12 cellular contexts compared by ENCODE assay signal in the genomic region with DNA sequence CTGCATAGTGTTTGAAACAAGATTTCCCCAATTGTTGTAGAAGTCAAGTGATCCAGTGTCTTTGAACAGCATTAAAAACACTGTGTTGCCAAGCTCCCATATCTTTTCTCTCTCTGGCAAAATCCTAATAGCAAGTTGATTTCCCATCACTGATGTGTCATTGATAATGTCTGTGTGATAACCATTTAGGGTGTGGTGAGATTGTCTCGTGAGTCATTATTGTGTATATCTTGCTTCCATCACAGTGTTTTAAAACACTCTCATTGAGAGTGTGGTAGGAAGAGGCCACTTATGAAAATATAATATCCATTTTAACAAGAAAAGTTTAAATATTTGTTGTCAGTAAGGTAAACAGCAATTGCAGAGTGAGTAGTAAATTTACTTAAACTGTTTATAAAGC.
DNase-seq lines count a peak whose midpoint lies in the region; ATAC-seq and TF ChIP-seq lines count a peak whose summit lies in the region.
"Had no signal": no experiment of that assay in that cellular context is flagged by ENCODE, and none has a peak within 500 bp of the region (broad histone marks: within the 10 kb centered on the region; RNA-seq: fewer than 3 reads in every experiment).

No MANE protein-coding gene starts in this region.

- H3K9ac ChIP-seq in HCT116 (ENCODE audit: low read length): no peak overlapping the region

- H3K27ac ChIP-seq in HCT116 (ENCODE audit: low read depth, low read length): no peak overlapping the region
- H3K27ac ChIP-seq: pancreas had no signal

- H3K27me3 ChIP-seq in BJ (ENCODE audit: control insufficient read depth, insufficient read depth, low read length): no peaks in the 10 kb centered on the region
- H3K27me3 ChIP-seq in HCT116 (ENCODE audit: insufficient read depth, low read length): no peaks in the 10 kb centered on the region
- H3K27me3 ChIP-seq: pancreas, upper lobe of left lung had no signal

- peaks cover 6% of the 10 kb centered on the region for H3K9me3 Mint-ChIP-seq in activated naive CD8-positive, alpha-beta T cell treated with anti-CD3 and anti-CD28 coated beads, Interleukin-2, amount 50 U/mL, for 24 hours

- H4K20me1 ChIP-seq in HCT116 (ENCODE audit: insufficient read depth): no peaks in the 10 kb centered on the region

- CTCF ChIA-PET in BJ (lab: Yijun Ruan, JAX): interaction anchor here (1.7 to 1.9 kb wide), 2 partner anchors 11 to 18 kb away, joined by 5 to 6 read pairs; no protein-coding TSS in a partner anchor
- CTCF ChIA-PET in HCT116 (lab: Charles Lee): interaction anchor here (1.3 kb wide), 1 partner anchor 18 kb away, joined by 4 read pairs; no protein-coding TSS in a partner anchor

- H3K27me3 Mint-ChIP-seq in activated naive CD8-positive, alpha-beta T cell treated with anti-CD3 and anti-CD28 coated beads, Interleukin-2, amount 50 U/mL, for 24 hours: no peaks in the 10 kb centered on the region

- H3K79me2 ChIP-seq in HCT116 (ENCODE audit: insufficient read depth, low read length): no peaks in the 10 kb centered on the region

- RAD21 ChIA-PET in HCT116 (lab: Charles Lee; ENCODE audit: low non-redundant PET in 1 of 2, low total read pairs in 2 of 2, uncharacterized antibody in 2 of 2, unreplicated experiment in 2 of 2): no interaction called here

- POLR2A ChIA-PET in BJ (lab: Charles Lee) (interaction anchor here (0.6 kb wide), 1 partner anchor 122 kb away, joined by 10 read pairs; no protein-coding TSS in a partner anchor), HCT116 (lab: Charles Lee) (no interaction called here)

- no peak for TF ChIP-seq RAD21 in HCT116 (IDR thresholded peaks at IDR 0.05; ENCODE audit: low read depth)

- no peaks in the 10 kb centered on the region for H3K9me3 ChIP-seq in HCT116 (ENCODE audit: control insufficient read depth in 1 of 2, insufficient read depth in 1 of 2, low read depth in 1 of 2, low read length in 2 of 2)
- H3K9me3 ChIP-seq: pancreas, upper lobe of left lung had no signal

- H3K4me2 ChIP-seq in HCT116 (ENCODE audit: low read length): peak overlapping the region; percentile 34

- no peak overlapping the region for H2AFZ ChIP-seq in HCT116 (ENCODE audit: low read depth, low read length, poor library complexity, severe bottlenecking)

- ATAC-seq in HCT116 (peak; percentile 66), HG03469 (IDR thresholded peaks at IDR 0.05; ENCODE audit: unreplicated experiment) (no peak), HG02870 (IDR thresholded peaks at IDR 0.05; ENCODE audit: unreplicated experiment) (no peak)
- ATAC-seq in activated naive CD8-positive, alpha-beta T cell treated with anti-CD3 and anti-CD28 coated beads, Interleukin-2, amount 50 U/mL, for 24 hours: peak; percentile 78

- H3K4me3 ChIP-seq in BJ (ENCODE audit: low read depth, low read length) (no peak overlapping the region), HCT116 (replicated peaks in 1 of 2; ENCODE audit: low read depth in 1 of 2, low read length in 2 of 2) (no peak overlapping the region)
- H3K4me3 ChIP-seq: pancreas, upper lobe of left lung had no signal

- peak overlapping the region; percentile 52 for H3K27ac Mint-ChIP-seq in activated naive CD8-positive, alpha-beta T cell treated with anti-CD3 and anti-CD28 coated beads, Interleukin-2, amount 50 U/mL, for 24 hours

- peaks cover 8 to 20% of the 10 kb centered on the region in 2 experiments for H3K4me1 ChIP-seq in HCT116 (ENCODE audit: control insufficient read depth in 1 of 2, insufficient read depth in 2 of 2, low read length in 2 of 2)

- TF ChIP-seq CTCF in BJ (IDR thresholded peaks at IDR 0.05; ENCODE audit: insufficient read depth, low read depth, low read length) (no peak), HCT116 (IDR thresholded peaks at IDR 0.05 in 2 of 3, conservative IDR thresholded peaks at IDR 0.05 in 1 of 3; ENCODE audit: borderline replicate concordance in 1 of 3, insufficient read depth in 1 of 3, low read depth in 2 of 3, low read length in 2 of 3) (no peak)

- DNase-seq in BJ (ENCODE audit: low read depth) (peak; percentile 11), HCT116 (ENCODE audit: low read depth, low spot score) (peak; percentile 62), hepatic stellate cell (ENCODE audit: low spot score) (peak; percentile 11), GM19238 (ENCODE audit: insufficient read length, low spot score) (no peak), NCI-H2107 treated with DMSO at 0.1 percent for 48 hours (lab: John Stamatoyannopoulos, UW; ENCODE audit: unreplicated experiment) (no peak)
- no peak for DNase-seq in activated naive CD8-positive, alpha-beta T cell treated with anti-CD3 and anti-CD28 coated beads, Interleukin-2, amount 50 U/mL, for 24 hours
- DNase-seq: DMS 273 treated with DMSO at 0.1 percent for 48 hours; effector CD4-positive, alpha-beta T cell; pancreas; upper lobe of left lung had no signal

- no peak overlapping the region for H3K4me3 Mint-ChIP-seq in activated naive CD8-positive, alpha-beta T cell treated with anti-CD3 and anti-CD28 coated beads, Interleukin-2, amount 50 U/mL, for 24 hours

- H3K36me3 ChIP-seq in BJ (ENCODE audit: control insufficient read depth, insufficient read depth, low read length) (no peaks in the 10 kb centered on the region), HCT116 (ENCODE audit: control insufficient read depth in 1 of 2, insufficient read depth in 2 of 2, low read length in 2 of 2) (no peaks in the 10 kb centered on the region)
- H3K36me3 ChIP-seq: pancreas, upper lobe of left lung had no signal

- TF ChIP-seq POLR2A in HCT116 (IDR thresholded peaks at IDR 0.05; ENCODE audit: borderline replicate concordance, extremely low read depth, insufficient read depth, insufficient read length): no peak

- no TSS peak for BruUV-seq in HCT116 (replicated peaks; lab: Mats Ljungman, UMichigan)

- H3K36me3 Mint-ChIP-seq in activated naive CD8-positive, alpha-beta T cell treated with anti-CD3 and anti-CD28 coated beads, Interleukin-2, amount 50 U/mL, for 24 hours (ENCODE audit: low read depth): peaks cover 22% of the 10 kb centered on the region

- intact Hi-C loops in HCT116 (cut with micrococcal nuclease): no loop called here

- H3K9me2 ChIP-seq in HCT116 (ENCODE audit: insufficient read depth): no peaks in the 10 kb centered on the region

- H3K4me1 Mint-ChIP-seq in activated naive CD8-positive, alpha-beta T cell treated with anti-CD3 and anti-CD28 coated beads, Interleukin-2, amount 50 U/mL, for 24 hours: peaks cover 32% of the 10 kb centered on the region

TF ChIP-seq in HCT116, 20 proteins besides CTCF, POLR2A, EP300 and RAD21:
- 0 out of 2 replicates have a peak, but pooled peaks have one; percentile 15 for TF ChIP-seq CBX3 (IDR thresholded peaks at IDR 0.05; ENCODE audit: low read depth)
- peak; percentile 41; the same call in 1 of the 2 replicates for TF ChIP-seq FOSL1 (IDR thresholded peaks at IDR 0.05; ENCODE audit: low read depth)
- TF ChIP-seq, protein P1, sequence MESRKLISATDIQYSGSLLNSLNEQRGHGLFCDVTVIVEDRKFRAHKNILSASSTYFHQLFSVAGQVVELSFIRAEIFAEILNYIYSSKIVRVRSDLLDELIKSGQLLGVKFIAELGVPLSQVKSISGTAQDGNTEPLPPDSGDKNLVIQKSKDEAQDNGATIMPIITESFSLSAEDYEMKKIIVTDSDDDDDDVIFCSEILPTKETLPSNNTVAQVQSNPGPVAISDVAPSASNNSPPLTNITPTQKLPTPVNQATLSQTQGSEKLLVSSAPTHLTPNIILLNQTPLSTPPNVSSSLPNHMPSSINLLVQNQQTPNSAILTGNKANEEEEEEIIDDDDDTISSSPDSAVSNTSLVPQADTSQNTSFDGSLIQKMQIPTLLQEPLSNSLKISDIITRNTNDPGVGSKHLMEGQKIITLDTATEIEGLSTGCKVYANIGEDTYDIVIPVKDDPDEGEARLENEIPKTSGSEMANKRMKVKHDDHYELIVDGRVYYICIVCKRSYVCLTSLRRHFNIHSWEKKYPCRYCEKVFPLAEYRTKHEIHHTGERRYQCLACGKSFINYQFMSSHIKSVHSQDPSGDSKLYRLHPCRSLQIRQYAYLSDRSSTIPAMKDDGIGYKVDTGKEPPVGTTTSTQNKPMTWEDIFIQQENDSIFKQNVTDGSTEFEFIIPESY (IDR thresholded peaks at IDR 0.05; ENCODE audit: extremely low read depth, insufficient replicate concordance, low read length): no peak
- TF ChIP-seq POLR2AphosphoS5 (IDR thresholded peaks at IDR 0.05; ENCODE audit: low read depth, low read length): no peak

Comparison
In these comparisons a context has a peak if more than half of its experiments do, and no peak if none do; other contexts are left out.
1. DNase-seq: peak in BJ (single experiment), HCT116 (single experiment) and hepatic stellate cell (single experiment); none in activated naive CD8-positive, alpha-beta T cell treated with anti-CD3 and anti-CD28 coated beads, Interleukin-2, amount 50 U/mL, for 24 hours (single experiment), GM19238 (single experiment) and NCI-H2107 treated with DMSO at 0.1 percent for 48 hours (single experiment).
2. ATAC-seq: peak in HCT116 (single experiment) and activated naive CD8-positive, alpha-beta T cell treated with anti-CD3 and anti-CD28 coated beads, Interleukin-2, amount 50 U/mL, for 24 hours (single experiment); none in HG03469 (single experiment) and HG02870 (single experiment).